ENCODE assay signal across 12 cellular contexts in the genomic region with DNA sequence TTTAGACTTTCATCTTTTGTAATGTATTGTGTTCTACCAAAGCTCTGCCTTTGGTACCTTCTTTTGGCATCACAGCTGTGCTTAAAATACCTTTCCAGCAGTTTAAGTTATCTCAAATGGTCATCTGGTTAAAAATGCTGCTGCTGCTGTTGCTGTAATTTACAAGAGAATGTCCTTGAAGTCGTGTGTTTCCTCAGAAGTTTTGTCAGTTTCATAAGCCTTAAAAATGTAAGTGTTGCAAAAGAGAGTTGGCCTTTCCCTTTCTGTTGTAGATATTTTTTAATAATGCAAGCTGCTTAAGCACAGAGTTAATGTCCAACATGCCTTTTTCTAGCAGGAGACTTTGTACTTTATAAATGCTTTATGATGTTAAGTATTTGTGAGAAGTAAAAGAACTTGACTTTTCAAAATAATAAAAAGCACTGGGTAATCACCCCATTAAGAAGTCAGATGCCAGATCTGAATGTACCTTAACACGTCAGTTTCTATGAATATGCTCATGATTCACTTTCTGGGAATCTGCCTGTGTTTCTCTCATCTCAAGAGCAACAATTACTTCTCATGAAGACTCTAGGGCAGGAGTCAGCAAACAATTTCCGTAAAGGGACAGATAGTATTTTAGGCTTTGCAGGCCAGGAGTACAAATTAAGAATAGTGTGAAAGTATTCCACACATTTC. TPM values are rescaled to one million over a fixed set of nuclear protein-coding genes. Genes with fewer than 3 reads are reported as not detected.
A peak's percentile ranks its signal among the peaks of the same experiment; 100 is the strongest.
DNase-seq lines count a peak whose midpoint lies in the region; ATAC-seq and TF ChIP-seq lines count a peak whose summit lies in the region.
"Had no signal": no experiment of that assay in that cellular context is flagged by ENCODE, and none has a peak within 500 bp of the region (broad histone marks: within the 10 kb centered on the region; RNA-seq: fewer than 3 reads in every experiment).

No MANE protein-coding gene starts in this region.

- DNase-seq in left cardiac atrium (no peak), right cardiac atrium (no peak), astrocyte of the cerebellum (ENCODE audit: low read depth) (peak; percentile 89), left lung (no peak), uterus (peak in 1 of 2 donors; percentile 29), DMS53 treated with DMSO at 0.1 percent for 48 hours (lab: John Stamatoyannopoulos, UW; ENCODE audit: unreplicated experiment) (no peak)
- DNase-seq: activated CD4-positive, CD25-positive, alpha-beta regulatory T cell; esophagus squamous epithelium; KBM-7 had no signal

- H3K4me3 ChIP-seq in right cardiac atrium (ENCODE audit: low read length) (no peak overlapping the region), astrocyte of the cerebellum (ENCODE audit: low read depth, low read length) (no peak overlapping the region), left lung (no peak overlapping the region), uterus (no peak overlapping the region)
- H3K4me3 ChIP-seq: BLaER1, esophagus squamous epithelium had no signal

- TF ChIP-seq POLR2A in uterus (IDR thresholded peaks at IDR 0.05) = no peak

- no peaks in the 10 kb centered on the region for H3K27me3 ChIP-seq in right cardiac atrium (ENCODE audit: control insufficient read depth, insufficient read depth)
- H3K27me3 ChIP-seq in left lung = peaks cover 0 to 42% of the 10 kb centered on the region in 2 donors
- H3K27me3 ChIP-seq in uterus = no peaks in the 10 kb centered on the region
- H3K27me3 ChIP-seq: BLaER1, esophagus squamous epithelium had no signal

- H3K4me1 ChIP-seq in right cardiac atrium (ENCODE audit: control insufficient read depth, insufficient read depth, low read length) (no peaks in the 10 kb centered on the region), left lung (no peaks in the 10 kb centered on the region), uterus (no peaks in the 10 kb centered on the region)

- H3K36me3 ChIP-seq in left lung (no peaks in the 10 kb centered on the region), uterus (no peaks in the 10 kb centered on the region)
- H3K36me3 ChIP-seq: BLaER1, esophagus squamous epithelium had no signal

- 34% methylated on average over 3 of the region's 3 CpGs for WGBS in right cardiac atrium

- no peaks in the 10 kb centered on the region for H3K9me3 ChIP-seq in right cardiac atrium (ENCODE audit: control insufficient read depth, low read length)
- H3K9me3 ChIP-seq in left lung = no peaks in the 10 kb centered on the region
- H3K9me3 ChIP-seq in uterus = no peaks in the 10 kb centered on the region
- H3K9me3 ChIP-seq: BLaER1, esophagus squamous epithelium had no signal

- no peak for TF ChIP-seq CTCF in astrocyte of the cerebellum (IDR thresholded peaks at IDR 0.05; ENCODE audit: low read depth, low read length, missing control alignments)
- TF ChIP-seq CTCF in left lung (IDR thresholded peaks at IDR 0.05) = no peak
- TF ChIP-seq CTCF in uterus (IDR thresholded peaks at IDR 0.05) = no peak

- H3K27ac ChIP-seq in right cardiac atrium (ENCODE audit: low read length) (no peak overlapping the region), left lung (peak overlapping the region in 1 of 2 donors; percentile 42), uterus (peak overlapping the region; percentile 69 to 95)
- H3K27ac ChIP-seq: BLaER1, esophagus squamous epithelium had no signal

- ATAC-seq in left cardiac atrium = peak; percentile 66 to 84
- no peak for ATAC-seq in right cardiac atrium
- ATAC-seq in left lung = peak; percentile 28
- ATAC-seq in HG03095 (IDR thresholded peaks at IDR 0.05; ENCODE audit: unreplicated experiment) = no peak
- ATAC-seq in HG02938 (IDR thresholded peaks at IDR 0.05; ENCODE audit: unreplicated experiment) = no peak

- intact Hi-C loops in left cardiac atrium (cut with DNase I) = no loop called here
- intact Hi-C loops in right cardiac atrium (cut with DNase I) = no loop called here
- intact Hi-C loops in left lung (cut with DNase I) = no loop called here
- intact Hi-C loops in uterus (cut with DNase I; ENCODE audit: low total_unique reads) = no loop called here

- in situ Hi-C loops in astrocyte of the cerebellum (cut with HindIII; ENCODE audit: low sequenced_read_pairs) = no loop called here

RNA-seq across cellular contexts. Expression of gene TENM3, which starts 35.3 kb away (rescaled TPM):
- total RNA-seq in left cardiac atrium = 1 to 10 TPM; 6.6 to 9.2 TPM
- 1 to 10 TPM; 4.5 to 9.5 (median 5.7) TPM for total RNA-seq in right cardiac atrium
- 0.88 TPM for polyA plus RNA-seq in right cardiac atrium
- total RNA-seq in left lung = 1 to 10 TPM; 3.0 to 5.6 TPM
- 10 to 100 TPM in 3 of 4 donors, 1 to 10 TPM in 1; 5.9 to 61.5 (median 24.6) TPM for total RNA-seq in uterus

Comparison
In these comparisons a context has a peak if more than half of its experiments do, and no peak if none do; other contexts are left out.
1. ATAC-seq: peak in left cardiac atrium (2 of 2) and left lung (single experiment); none in right cardiac atrium (0 of 2), HG03095 (single experiment) and HG02938 (single experiment).